In the genomic region with DNA sequence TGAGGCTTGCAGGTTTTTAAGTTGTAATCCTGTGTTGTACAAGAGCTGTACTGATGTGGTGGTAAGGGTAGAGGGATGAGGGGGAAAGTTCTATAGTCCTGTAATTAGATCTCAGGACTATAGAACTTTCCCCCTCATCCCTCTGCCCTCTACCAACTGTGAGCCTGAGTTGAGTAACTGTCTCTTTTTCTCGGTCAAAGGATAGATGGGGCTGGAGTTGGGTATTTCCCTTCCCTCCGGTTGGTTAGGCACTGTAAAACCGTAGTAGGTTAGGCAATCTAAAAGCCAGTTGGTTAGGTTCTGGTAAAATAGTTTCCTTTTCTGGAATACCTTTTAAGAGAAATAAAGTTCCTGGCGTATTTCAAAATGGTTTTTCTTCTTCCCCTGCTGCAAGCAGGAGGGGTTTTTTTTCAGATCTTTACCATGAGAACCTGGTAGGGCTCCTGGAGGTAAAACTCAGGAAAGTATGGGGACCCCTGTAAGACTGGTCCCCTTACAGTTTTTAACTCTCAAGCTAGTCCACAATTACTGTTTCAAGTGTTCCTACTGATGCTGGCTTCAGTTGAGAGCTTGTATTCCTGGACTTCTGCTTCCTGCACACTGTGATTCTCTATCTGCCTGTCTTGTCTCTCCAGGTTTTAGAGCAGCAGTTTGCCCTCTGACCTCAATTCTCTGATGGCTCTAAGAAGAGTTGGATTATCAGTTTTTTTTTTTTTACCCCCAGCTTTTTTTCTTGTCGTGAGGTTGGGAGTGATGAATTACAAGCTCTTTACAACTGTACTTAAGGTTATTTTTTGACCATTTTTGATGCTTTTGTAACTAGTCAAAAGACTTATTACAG, we compare ENCODE assay signal across 2 cellular contexts.
TF ChIP-seq lines count a peak whose summit lies in the region.

No MANE protein-coding gene starts in this region.

TF ChIP-seq in SK-N-SH treated with all-trans-retinoic acid at 6 μM for 48 hours, 23 proteins besides CTCF, POLR2A, EP300 and RAD21 (continued from another document):
- TF ChIP-seq TOX (CRISPR knock-in tag; IDR thresholded peaks at IDR 0.05; ENCODE audit: borderline replicate concordance) (no peak), ZNF565 (CRISPR knock-in tag; conservative IDR thresholded peaks at IDR 0.05; ENCODE audit: low read depth) (no peak), RARB (CRISPR knock-in tag; IDR thresholded peaks at IDR 0.05) (no peak), CSDC2 (CRISPR knock-in tag; IDR thresholded peaks at IDR 0.05) (no peak), SNAI2 (CRISPR knock-in tag; IDR thresholded peaks at IDR 0.05) (no peak), TCF4 (CRISPR knock-in tag; IDR thresholded peaks at IDR 0.05; ENCODE audit: borderline replicate concordance) (no peak), ARNTL (CRISPR knock-in tag; IDR thresholded peaks at IDR 0.05; ENCODE audit: borderline replicate concordance, low read depth) (no peak), PPARA (CRISPR knock-in tag; IDR thresholded peaks at IDR 0.05; ENCODE audit: borderline replicate concordance) (no peak), ZFP30 (CRISPR knock-in tag; IDR thresholded peaks at IDR 0.05) (no peak)
- TF ChIP-seq, protein P1, sequence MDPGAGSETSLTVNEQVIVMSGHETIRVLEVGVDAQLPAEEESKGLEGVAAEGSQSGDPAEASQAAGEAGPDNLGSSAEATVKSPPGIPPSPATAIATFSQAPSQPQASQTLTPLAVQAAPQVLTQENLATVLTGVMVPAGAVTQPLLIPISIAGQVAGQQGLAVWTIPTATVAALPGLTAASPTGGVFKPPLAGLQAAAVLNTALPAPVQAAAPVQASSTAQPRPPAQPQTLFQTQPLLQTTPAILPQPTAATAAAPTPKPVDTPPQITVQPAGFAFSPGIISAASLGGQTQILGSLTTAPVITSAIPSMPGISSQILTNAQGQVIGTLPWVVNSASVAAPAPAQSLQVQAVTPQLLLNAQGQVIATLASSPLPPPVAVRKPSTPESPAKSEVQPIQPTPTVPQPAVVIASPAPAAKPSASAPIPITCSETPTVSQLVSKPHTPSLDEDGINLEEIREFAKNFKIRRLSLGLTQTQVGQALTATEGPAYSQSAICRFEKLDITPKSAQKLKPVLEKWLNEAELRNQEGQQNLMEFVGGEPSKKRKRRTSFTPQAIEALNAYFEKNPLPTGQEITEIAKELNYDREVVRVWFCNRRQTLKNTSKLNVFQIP (CRISPR knock-in tag; IDR thresholded peaks at IDR 0.05; ENCODE audit: borderline replicate concordance, low read depth): no peak
- TF ChIP-seq, protein P2, sequence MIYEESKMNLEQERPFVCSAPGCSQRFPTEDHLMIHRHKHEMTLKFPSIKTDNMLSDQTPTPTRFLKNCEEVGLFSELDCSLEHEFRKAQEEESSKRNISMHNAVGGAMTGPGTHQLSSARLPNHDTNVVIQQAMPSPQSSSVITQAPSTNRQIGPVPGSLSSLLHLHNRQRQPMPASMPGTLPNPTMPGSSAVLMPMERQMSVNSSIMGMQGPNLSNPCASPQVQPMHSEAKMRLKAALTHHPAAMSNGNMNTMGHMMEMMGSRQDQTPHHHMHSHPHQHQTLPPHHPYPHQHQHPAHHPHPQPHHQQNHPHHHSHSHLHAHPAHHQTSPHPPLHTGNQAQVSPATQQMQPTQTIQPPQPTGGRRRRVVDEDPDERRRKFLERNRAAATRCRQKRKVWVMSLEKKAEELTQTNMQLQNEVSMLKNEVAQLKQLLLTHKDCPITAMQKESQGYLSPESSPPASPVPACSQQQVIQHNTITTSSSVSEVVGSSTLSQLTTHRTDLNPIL (CRISPR knock-in tag; IDR thresholded peaks at IDR 0.05; ENCODE audit: low read depth): no peak
- TF ChIP-seq, protein P3, sequence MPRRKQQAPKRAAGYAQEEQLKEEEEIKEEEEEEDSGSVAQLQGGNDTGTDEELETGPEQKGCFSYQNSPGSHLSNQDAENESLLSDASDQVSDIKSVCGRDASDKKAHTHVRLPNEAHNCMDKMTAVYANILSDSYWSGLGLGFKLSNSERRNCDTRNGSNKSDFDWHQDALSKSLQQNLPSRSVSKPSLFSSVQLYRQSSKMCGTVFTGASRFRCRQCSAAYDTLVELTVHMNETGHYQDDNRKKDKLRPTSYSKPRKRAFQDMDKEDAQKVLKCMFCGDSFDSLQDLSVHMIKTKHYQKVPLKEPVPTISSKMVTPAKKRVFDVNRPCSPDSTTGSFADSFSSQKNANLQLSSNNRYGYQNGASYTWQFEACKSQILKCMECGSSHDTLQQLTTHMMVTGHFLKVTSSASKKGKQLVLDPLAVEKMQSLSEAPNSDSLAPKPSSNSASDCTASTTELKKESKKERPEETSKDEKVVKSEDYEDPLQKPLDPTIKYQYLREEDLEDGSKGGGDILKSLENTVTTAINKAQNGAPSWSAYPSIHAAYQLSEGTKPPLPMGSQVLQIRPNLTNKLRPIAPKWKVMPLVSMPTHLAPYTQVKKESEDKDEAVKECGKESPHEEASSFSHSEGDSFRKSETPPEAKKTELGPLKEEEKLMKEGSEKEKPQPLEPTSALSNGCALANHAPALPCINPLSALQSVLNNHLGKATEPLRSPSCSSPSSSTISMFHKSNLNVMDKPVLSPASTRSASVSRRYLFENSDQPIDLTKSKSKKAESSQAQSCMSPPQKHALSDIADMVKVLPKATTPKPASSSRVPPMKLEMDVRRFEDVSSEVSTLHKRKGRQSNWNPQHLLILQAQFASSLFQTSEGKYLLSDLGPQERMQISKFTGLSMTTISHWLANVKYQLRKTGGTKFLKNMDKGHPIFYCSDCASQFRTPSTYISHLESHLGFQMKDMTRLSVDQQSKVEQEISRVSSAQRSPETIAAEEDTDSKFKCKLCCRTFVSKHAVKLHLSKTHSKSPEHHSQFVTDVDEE (CRISPR knock-in tag; IDR thresholded peaks at IDR 0.05): no peak
- TF ChIP-seq, protein P4, sequence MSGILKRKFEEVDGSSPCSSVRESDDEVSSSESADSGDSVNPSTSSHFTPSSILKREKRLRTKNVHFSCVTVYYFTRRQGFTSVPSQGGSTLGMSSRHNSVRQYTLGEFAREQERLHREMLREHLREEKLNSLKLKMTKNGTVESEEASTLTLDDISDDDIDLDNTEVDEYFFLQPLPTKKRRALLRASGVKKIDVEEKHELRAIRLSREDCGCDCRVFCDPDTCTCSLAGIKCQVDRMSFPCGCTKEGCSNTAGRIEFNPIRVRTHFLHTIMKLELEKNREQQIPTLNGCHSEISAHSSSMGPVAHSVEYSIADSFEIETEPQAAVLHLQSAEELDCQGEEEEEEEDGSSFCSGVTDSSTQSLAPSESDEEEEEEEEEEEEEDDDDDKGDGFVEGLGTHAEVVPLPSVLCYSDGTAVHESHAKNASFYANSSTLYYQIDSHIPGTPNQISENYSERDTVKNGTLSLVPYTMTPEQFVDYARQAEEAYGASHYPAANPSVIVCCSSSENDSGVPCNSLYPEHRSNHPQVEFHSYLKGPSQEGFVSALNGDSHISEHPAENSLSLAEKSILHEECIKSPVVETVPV (CRISPR knock-in tag; IDR thresholded peaks at IDR 0.05): no peak

TF ChIP-seq in SK-N-SH, 30 proteins besides CTCF, POLR2A, EP300 and RAD21 (continued from another document):
- TF ChIP-seq, protein P5, sequence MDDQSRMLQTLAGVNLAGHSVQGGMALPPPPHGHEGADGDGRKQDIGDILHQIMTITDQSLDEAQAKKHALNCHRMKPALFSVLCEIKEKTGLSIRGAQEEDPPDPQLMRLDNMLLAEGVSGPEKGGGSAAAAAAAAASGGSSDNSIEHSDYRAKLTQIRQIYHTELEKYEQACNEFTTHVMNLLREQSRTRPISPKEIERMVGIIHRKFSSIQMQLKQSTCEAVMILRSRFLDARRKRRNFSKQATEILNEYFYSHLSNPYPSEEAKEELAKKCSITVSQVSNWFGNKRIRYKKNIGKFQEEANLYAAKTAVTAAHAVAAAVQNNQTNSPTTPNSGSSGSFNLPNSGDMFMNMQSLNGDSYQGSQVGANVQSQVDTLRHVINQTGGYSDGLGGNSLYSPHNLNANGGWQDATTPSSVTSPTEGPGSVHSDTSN (IDR thresholded peaks at IDR 0.05): no peak
- TF ChIP-seq CHD2 (IDR thresholded peaks at IDR 0.05; ENCODE audit: low read length, partially characterized antibody) (no peak), NFIC (IDR thresholded peaks at IDR 0.05; ENCODE audit: borderline replicate concordance) (no peak), YY1 (IDR thresholded peaks at IDR 0.05; ENCODE audit: low read depth) (no peak), POLR2AphosphoS5 (IDR thresholded peaks at IDR 0.05; ENCODE audit: low read depth, low read length) (no peak)
- TF ChIP-seq, protein P6, sequence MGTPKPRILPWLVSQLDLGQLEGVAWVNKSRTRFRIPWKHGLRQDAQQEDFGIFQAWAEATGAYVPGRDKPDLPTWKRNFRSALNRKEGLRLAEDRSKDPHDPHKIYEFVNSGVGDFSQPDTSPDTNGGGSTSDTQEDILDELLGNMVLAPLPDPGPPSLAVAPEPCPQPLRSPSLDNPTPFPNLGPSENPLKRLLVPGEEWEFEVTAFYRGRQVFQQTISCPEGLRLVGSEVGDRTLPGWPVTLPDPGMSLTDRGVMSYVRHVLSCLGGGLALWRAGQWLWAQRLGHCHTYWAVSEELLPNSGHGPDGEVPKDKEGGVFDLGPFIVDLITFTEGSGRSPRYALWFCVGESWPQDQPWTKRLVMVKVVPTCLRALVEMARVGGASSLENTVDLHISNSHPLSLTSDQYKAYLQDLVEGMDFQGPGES (IDR thresholded peaks at IDR 0.05; ENCODE audit: low read depth, low read length): no peak
TF ChIP-seq in SK-N-SH: peak in this region for 0.
